In genomic region chr16:81938331-81939163, GRCh38 we compare ENCODE assay signal across 13 cellular contexts.
DNase-seq lines count a peak whose midpoint lies in the region; ATAC-seq and TF ChIP-seq lines count a peak whose summit lies in the region.
"Had no signal": no experiment of that assay in that cellular context is flagged by ENCODE, and none has a peak within 500 bp of the region (broad histone marks: within the 10 kb centered on the region; RNA-seq: fewer than 3 reads in every experiment).

No MANE protein-coding gene starts in this region.

- no peaks in the 10 kb centered on the region for H3K27me3 Mint-ChIP-seq in activated CD4-positive, alpha-beta T cell treated with anti-CD3 and anti-CD28 coated beads, Interleukin-2, amount 10 ng/mL, durations not matched to agents 24 days and 14 days
- H3K27me3 Mint-ChIP-seq: CD8-positive, alpha-beta memory T cell; IgD-negative memory B cell had no signal

- peaks cover 63% of the 10 kb centered on the region for H3K4me1 ChIP-seq in HUES48 (ENCODE audit: control insufficient read depth, insufficient read depth, low read length)
- peaks cover 23% of the 10 kb centered on the region for H3K4me1 ChIP-seq in ectodermal cell (ENCODE audit: control insufficient read depth, insufficient read depth, low read length)
- H3K4me1 ChIP-seq in upper lobe of left lung = peaks cover 0 to 17% (median 7%) of the 10 kb centered on the region in 4 donors
- H3K4me1 ChIP-seq: Peyer's patch had no signal

- no peaks in the 10 kb centered on the region for H3K9me3 ChIP-seq in HUES48 (ENCODE audit: control insufficient read depth, insufficient read depth, low read length)
- no peaks in the 10 kb centered on the region for H3K9me3 ChIP-seq in ectodermal cell (ENCODE audit: control insufficient read depth, low read length)
- H3K9me3 ChIP-seq in upper lobe of left lung = no peaks in the 10 kb centered on the region
- H3K9me3 ChIP-seq: Peyer's patch had no signal

- WGBS in ectodermal cell, 2 experiments = 90 to 93% methylated on average over 17 of the region's 17 CpGs
- WGBS in upper lobe of left lung, 2 donors = 83 to 85% methylated on average over 14 to 17 of the region's 17 CpGs

- TF ChIP-seq POLR2A in upper lobe of left lung (IDR thresholded peaks at IDR 0.05) = no peak

- H3K4me3 ChIP-seq in HUES48 (ENCODE audit: low read depth, low read length) = no peak overlapping the region
- H3K4me3 ChIP-seq in ectodermal cell (ENCODE audit: insufficient read depth, low read depth, low read length) = peak overlapping the region; percentile 8
- no peak overlapping the region for H3K4me3 ChIP-seq in upper lobe of left lung
- H3K4me3 ChIP-seq: Peyer's patch had no signal

- H3K27ac Mint-ChIP-seq in activated CD4-positive, alpha-beta T cell treated with anti-CD3 and anti-CD28 coated beads, Interleukin-2, amount 10 ng/mL, durations not matched to agents 24 days and 14 days = no peak overlapping the region

- H3K36me3 ChIP-seq in HUES48 (ENCODE audit: control insufficient read depth, insufficient read depth, low read length) = no peaks in the 10 kb centered on the region
- H3K36me3 ChIP-seq in ectodermal cell (ENCODE audit: control insufficient read depth, insufficient read depth, low read length) = no peaks in the 10 kb centered on the region
- H3K36me3 ChIP-seq in upper lobe of left lung = peaks cover 0 to 58% (median 4%) of the 10 kb centered on the region in 4 donors

- H3K4me3 Mint-ChIP-seq in activated CD4-positive, alpha-beta T cell treated with anti-CD3 and anti-CD28 coated beads, Interleukin-2, amount 10 ng/mL, durations not matched to agents 24 days and 14 days = no peak overlapping the region
- H3K4me3 Mint-ChIP-seq: CD8-positive, alpha-beta memory T cell had no signal

- no peaks in the 10 kb centered on the region for H3K4me1 Mint-ChIP-seq in activated CD4-positive, alpha-beta T cell treated with anti-CD3 and anti-CD28 coated beads, Interleukin-2, amount 10 ng/mL, durations not matched to agents 24 days and 14 days
- H3K4me1 Mint-ChIP-seq: IgD-negative memory B cell had no signal

- intact Hi-C loops in activated CD4-positive, alpha-beta T cell treated with anti-CD3 and anti-CD28 coated beads, Interleukin-2, amount 10 ng/mL, durations not matched to agents 24 days and 14 days (cut with micrococcal nuclease) = no loop called here

- ATAC-seq in upper lobe of left lung (ENCODE audit: low FRiP score in 2 of 2) (no peak), left lobe of liver (no peak)

- DNase-seq in islet precursor cell = peak; percentile 16
- DNase-seq in upper lobe of left lung = no peak
- no peak for DNase-seq in activated CD4-positive, alpha-beta T cell treated with anti-CD3 and anti-CD28 coated beads, Interleukin-2, amount 10 ng/mL, durations not matched to agents 24 days and 14 days
- DNase-seq in C1 segment of cervical spinal cord (lab: John Stamatoyannopoulos, UW) = no peak
- DNase-seq in left lobe of liver (ENCODE audit: low spot score) = no peak
- DNase-seq: CD8-positive, alpha-beta memory T cell; NCI-H1417 treated with DMSO at 0.1 percent for 48 hours; NCI-H524; Peyer's patch; Right ventricle myocardium superior had no signal

- no peak for TF ChIP-seq CTCF in upper lobe of left lung (IDR thresholded peaks at IDR 0.05)

- H3K9me3 Mint-ChIP-seq in activated CD4-positive, alpha-beta T cell treated with anti-CD3 and anti-CD28 coated beads, Interleukin-2, amount 10 ng/mL, durations not matched to agents 24 days and 14 days = no peaks in the 10 kb centered on the region
- H3K9me3 Mint-ChIP-seq: CD8-positive, alpha-beta memory T cell; IgD-negative memory B cell had no signal

- H3K36me3 Mint-ChIP-seq in activated CD4-positive, alpha-beta T cell treated with anti-CD3 and anti-CD28 coated beads, Interleukin-2, amount 10 ng/mL, durations not matched to agents 24 days and 14 days (ENCODE audit: low read depth) = no peaks in the 10 kb centered on the region

- peaks cover 5% of the 10 kb centered on the region; the same call in 1 of the 2 replicates for H3K27me3 ChIP-seq in HUES48 (ENCODE audit: control insufficient read depth, insufficient read depth, low read length)
- H3K27me3 ChIP-seq in ectodermal cell (ENCODE audit: control insufficient read depth, insufficient read depth, low read length, poor library complexity, severe bottlenecking) = no peaks in the 10 kb centered on the region
- H3K27me3 ChIP-seq in upper lobe of left lung = no peaks in the 10 kb centered on the region
- H3K27me3 ChIP-seq: Peyer's patch had no signal

- TF ChIP-seq EP300 in upper lobe of left lung (IDR thresholded peaks at IDR 0.05) = no peak

- no peak overlapping the region for H3K9ac ChIP-seq in HUES48 (ENCODE audit: low read depth, low read length)

- peak overlapping the region; percentile 17 for H3K27ac ChIP-seq in HUES48 (ENCODE audit: low read depth, low read length)
- H3K27ac ChIP-seq in ectodermal cell (ENCODE audit: insufficient read depth, low read depth, low read length, poor library complexity, severe bottlenecking) = no peak overlapping the region
- H3K27ac ChIP-seq in upper lobe of left lung = peak overlapping the region in 3 of 4 donors; percentile 45 to 81 (median 52)
- H3K27ac ChIP-seq: Peyer's patch had no signal
